Comparison of ENCODE assay signal across 1 cellular context in genomic region chr16:56356276-56357241, GRCh38.
TF ChIP-seq lines count a peak whose summit lies in the region.

No MANE protein-coding gene starts in this region.

TF ChIP-seq in HepG2, 621 proteins besides CTCF, POLR2A, EP300 and RAD21 (continued from another document and continues in another):
- peak; percentile 79; the same call in 1 of the 2 replicates for TF ChIP-seq ZNF512B (CRISPR knock-in tag; IDR thresholded peaks at IDR 0.05; ENCODE audit: borderline replicate concordance)
- no peak for TF ChIP-seq ZMAT5 (CRISPR knock-in tag; IDR thresholded peaks at IDR 0.05; ENCODE audit: borderline replicate concordance, low read depth)
- TF ChIP-seq YEATS4 (CRISPR knock-in tag; IDR thresholded peaks at IDR 0.05; ENCODE audit: borderline replicate concordance): peak; percentile 85
- no peak for TF ChIP-seq HMGA1 (CRISPR knock-in tag; conservative IDR thresholded peaks at IDR 0.05)
- no peak for TF ChIP-seq ZNF800 (CRISPR knock-in tag; IDR thresholded peaks at IDR 0.05)
- no peak for TF ChIP-seq ZBTB40 (IDR thresholded peaks at IDR 0.05)
- peak; percentile 72; the same call in 1 of the 2 replicates for TF ChIP-seq ZBTB40 (CRISPR knock-in tag; IDR thresholded peaks at IDR 0.05)
- TF ChIP-seq THAP9 (CRISPR knock-in tag; IDR thresholded peaks at IDR 0.05; ENCODE audit: borderline replicate concordance): peak; percentile 82; the same call in 1 of the 2 replicates
- 0 out of 2 replicates have a peak, but pooled peaks have one; percentile 34 for TF ChIP-seq ZNF557 (CRISPR knock-in tag; IDR thresholded peaks at IDR 0.05)
- TF ChIP-seq HNRNPLL (IDR thresholded peaks at IDR 0.05; ENCODE audit: low read depth, low read length, poor library complexity, severe bottlenecking): peak; percentile 64
- TF ChIP-seq HMG20B (CRISPR knock-in tag; conservative IDR thresholded peaks at IDR 0.05): 0 out of 2 replicates have a peak, but pooled peaks have one; percentile 18
- TF ChIP-seq DNMT1 (CRISPR knock-in tag; IDR thresholded peaks at IDR 0.05): 0 out of 2 replicates have a peak, but pooled peaks have one; percentile 58
- peak; percentile 85 for TF ChIP-seq ZNF451 (CRISPR knock-in tag; IDR thresholded peaks at IDR 0.05)
- TF ChIP-seq ZC3H13 (CRISPR knock-in tag; IDR thresholded peaks at IDR 0.05): no peak
- TF ChIP-seq KDM3A (CRISPR knock-in tag; IDR thresholded peaks at IDR 0.05; ENCODE audit: low read depth): peak; percentile 85; the same call in 1 of the 2 replicates
- peak; percentile 82; the same call in 1 of the 2 replicates for TF ChIP-seq ZNF556 (CRISPR knock-in tag; IDR thresholded peaks at IDR 0.05; ENCODE audit: borderline replicate concordance)
- no peak for TF ChIP-seq POLR2AphosphoS2 (IDR thresholded peaks at IDR 0.05; ENCODE audit: low read depth, low read length)
- TF ChIP-seq TAF1 (CRISPR knock-in tag; IDR thresholded peaks at IDR 0.05): peak; percentile 48; the same call in 1 of the 2 replicates
- TF ChIP-seq KAT8 (CRISPR knock-in tag; IDR thresholded peaks at IDR 0.05): peak; percentile 84
- TF ChIP-seq ZBTB46 (CRISPR knock-in tag; IDR thresholded peaks at IDR 0.05; ENCODE audit: borderline replicate concordance): no peak
- TF ChIP-seq PCBP2 (optimal IDR thresholded peaks at IDR 0.05; ENCODE audit: low read depth, low read length, poor library complexity, severe bottlenecking): no peak
- TF ChIP-seq IRF9 (CRISPR knock-in tag; IDR thresholded peaks at IDR 0.05; ENCODE audit: borderline replicate concordance): 0 out of 2 replicates have a peak, but pooled peaks have one; percentile 52
- peak; percentile 99 for TF ChIP-seq PRDM15 (CRISPR knock-in tag; IDR thresholded peaks at IDR 0.05)
- TF ChIP-seq ZNF513 (CRISPR knock-in tag; conservative IDR thresholded peaks at IDR 0.05): no peak
- TF ChIP-seq ARNT (IDR thresholded peaks at IDR 0.05): no peak
